ENCODE assay signal across 8 cellular contexts in genomic region chr3:38496131-38496910, GRCh38. TPM values are rescaled to one million over a fixed set of nuclear protein-coding genes. Genes with fewer than 3 reads are reported as not detected.
DNase-seq lines count a peak whose midpoint lies in the region; ATAC-seq, FAIRE-seq and TF ChIP-seq lines count a peak whose summit lies in the region.

TSS of gene EXOG (plus strand) at chr3:38496340. CDS start at chr3:38496368, 28 bp downstream.

- H3K27me3 ChIP-seq in adipocyte (replicated peaks; ENCODE audit: control insufficient read depth, insufficient read depth, low read length) (no peaks in the 10 kb centered on the region), heart left ventricle (no peaks in the 10 kb centered on the region), upper lobe of left lung (no peaks in the 10 kb centered on the region)

- peak; percentile 98 for FAIRE-seq in GM12891 (lab: Jason Lieb, UNC)

- H3K27ac ChIP-seq in heart left ventricle (peak within 1 kb of the TSS; percentile 53 to 92 (median 86)), upper lobe of left lung (peak within 1 kb of the TSS; percentile 61 to 86 (median 82))

- ATAC-seq in HG02840 (IDR thresholded peaks at IDR 0.05; ENCODE audit: low FRiP score, unreplicated experiment) = peak; percentile 91
- peak; percentile 79 to 94 (median 92) for ATAC-seq in heart left ventricle
- peak; percentile 95 to 99 for ATAC-seq in upper lobe of left lung (ENCODE audit: low FRiP score in 2 of 2)

- H3K4me3 ChIP-seq in adipocyte (ENCODE audit: low read length) = peak within 1 kb of the TSS; percentile 92
- H3K4me3 ChIP-seq in heart left ventricle = peak within 1 kb of the TSS; percentile 58 to 97 (median 70)
- peak within 1 kb of the TSS; percentile 63 to 71 (median 68) for H3K4me3 ChIP-seq in upper lobe of left lung

- intact Hi-C loops in heart left ventricle (cut with DNase I) (loop anchor here in 7 of 10 donors (1.0 to 10.0 kb wide), 7 partner anchors 154 to 348 kb away; no protein-coding TSS in a partner anchor), posterior cingulate gyrus (cut with DNase I) (loop anchor here (2.0 kb wide), 2 partner anchors 154 to 360 kb away; partner anchors contain the start of gene ACAA1)

- H3K4me1 ChIP-seq in adipocyte (ENCODE audit: control insufficient read depth, insufficient read depth, low read length) (peaks cover 22% of the 10 kb centered on the region), heart left ventricle (peaks cover 0 to 33% (median 11%) of the 10 kb centered on the region in 12 donors), upper lobe of left lung (peaks cover 0 to 8% (median 6%) of the 10 kb centered on the region in 4 donors)

- H3K36me3 ChIP-seq in adipocyte (ENCODE audit: control insufficient read depth, insufficient read depth, low read length, severe bottlenecking) (peaks cover 12% of the 10 kb centered on the region), heart left ventricle (peaks cover 0 to 17% (median 6%) of the 10 kb centered on the region in 9 donors), upper lobe of left lung (peaks cover 0 to 2% (median 0%) of the 10 kb centered on the region in 4 donors)

- TF ChIP-seq EP300 in upper lobe of left lung (IDR thresholded peaks at IDR 0.05) = no peak

- TF ChIP-seq CTCF in heart left ventricle (IDR thresholded peaks at IDR 0.05) (peak; percentile 88 to 98 (median 92)), upper lobe of left lung (IDR thresholded peaks at IDR 0.05) (peak; percentile 52 to 93 (median 84))

- peak; percentile 92 for DNase-seq in GM12891 (ENCODE audit: insufficient read length, low spot score)
- peak; percentile 50 for DNase-seq in NCI-H1436 treated with DMSO at 0.1 percent for 48 hours (lab: John Stamatoyannopoulos, UW)
- DNase-seq in T follicular helper cell (ENCODE audit: low read depth) = peak; percentile 92
- DNase-seq in adipocyte (ENCODE audit: low read depth) = peak; percentile 97
- peak; percentile 95 to 98 (median 96) for DNase-seq in heart left ventricle
- DNase-seq in posterior cingulate gyrus = peak; percentile 90 to 98 (median 96)
- DNase-seq in upper lobe of left lung = peak; percentile 91 to 98

- peak within 1 kb of the TSS; percentile 85 for H3K9ac ChIP-seq in adipocyte (ENCODE audit: low read length)

- 0 to 1% (median 1%) methylated on average over 36 to 53 of the region's 53 CpGs for WGBS in heart left ventricle, 4 donors
- 2% methylated on average over 14 to 46 of the region's 53 CpGs for WGBS in upper lobe of left lung, 2 donors

- TF ChIP-seq POLR2A in GM12891 (IDR thresholded peaks at IDR 0.05; ENCODE audit: low read depth, low read length) = peak; percentile 73
- peak in 1 of 2 donors; percentile 46 for TF ChIP-seq POLR2A in heart left ventricle (IDR thresholded peaks at IDR 0.05)
- TF ChIP-seq POLR2A in upper lobe of left lung (IDR thresholded peaks at IDR 0.05) = peak in 1 of 4 donors; percentile 51

- no peaks in the 10 kb centered on the region for H3K9me3 ChIP-seq in adipocyte (ENCODE audit: control insufficient read depth, low read length)
- H3K9me3 ChIP-seq in heart left ventricle = no peaks in the 10 kb centered on the region
- no peaks in the 10 kb centered on the region for H3K9me3 ChIP-seq in upper lobe of left lung

TF ChIP-seq in GM12891, 5 proteins besides CTCF, POLR2A, EP300 and RAD21:
- TF ChIP-seq TAF1 (IDR thresholded peaks at IDR 0.05; ENCODE audit: low read depth, low read length) = peak; percentile 71
- TF ChIP-seq POU2F2 (IDR thresholded peaks at IDR 0.05; ENCODE audit: low read depth, low read length) = peak; percentile 59; the same call in 1 of the 2 replicates
- TF ChIP-seq POLR2AphosphoS5 (IDR thresholded peaks at IDR 0.05; ENCODE audit: low read depth, low read length) = peak; percentile 60; the same call in 1 of the 2 replicates
- no peak for TF ChIP-seq PAX5 (IDR thresholded peaks at IDR 0.05; ENCODE audit: insufficient read depth, low read length, severe bottlenecking)
- TF ChIP-seq SPI1 (IDR thresholded peaks at IDR 0.05; ENCODE audit: low read depth, low read length) = peak; percentile 48

RNA-seq across cellular contexts. Expression of gene EXOG, which starts in this region (rescaled TPM):
- 7.6 TPM for polyA plus RNA-seq in GM12891 (2012; ENCODE audit: low read depth, missing spikeins)
- 10 to 100 TPM; 18.3 to 35.6 (median 25.0) TPM for total RNA-seq in heart left ventricle
- 10 to 100 TPM; 19.1 to 35.9 TPM for polyA plus RNA-seq in heart left ventricle
- total RNA-seq in upper lobe of left lung = 10 to 100 TPM; 10.0 to 34.6 (median 13.2) TPM

Comparison
In these comparisons a context has a peak if more than half of its experiments do, and no peak if none do; other contexts are left out.
1. Peak in every context shown above with its lines: DNase-seq, ATAC-seq, H3K4me3 ChIP-seq and H3K27ac ChIP-seq.